In genomic region chr12:55931317-55931779, GRCh38 we compare ENCODE assay signal across 6 cellular contexts. TPM values are rescaled to one million over a fixed set of nuclear protein-coding genes. Genes with fewer than 3 reads are reported as not detected.
DNase-seq lines count a peak whose midpoint lies in the region; ATAC-seq and TF ChIP-seq lines count a peak whose summit lies in the region.

No MANE protein-coding gene starts in this region.

- H4K20me1 ChIP-seq in Karpas-422 (ENCODE audit: insufficient read depth, low read depth, low read length), result no peaks in the 10 kb centered on the region; the same call in 1 of the 2 replicates

- H3K79me2 ChIP-seq in Karpas-422 (ENCODE audit: low read length), result peaks cover 37% of the 10 kb centered on the region

- peaks cover 50% of the 10 kb centered on the region for H3K4me1 ChIP-seq in Karpas-422 (ENCODE audit: low read length)
- H3K4me1 ChIP-seq in psoas muscle, result peaks cover 19% of the 10 kb centered on the region

- H3K4me2 ChIP-seq in Karpas-422 (ENCODE audit: low read depth, low read length, poor library complexity, severe bottlenecking), result peak overlapping the region; percentile 99

- intact Hi-C loops in psoas muscle (cut with DNase I), result loop anchor here (5.0 to 10.0 kb wide), 2 partner anchors 36 to 267 kb away; partner anchors contain the start of genes CDK2 (in 2 of the 2) and PMEL (in 2 of the 2)

- H3K9ac ChIP-seq in Karpas-422 (ENCODE audit: low read length), result peak overlapping the region; percentile 92

- no peaks in the 10 kb centered on the region for H3K9me3 ChIP-seq in Karpas-422 (ENCODE audit: low read length)
- H3K9me3 ChIP-seq in psoas muscle, result no peaks in the 10 kb centered on the region

- DNase-seq in Karpas-422 (peak; percentile 59), coronary artery (ENCODE audit: low spot score) (peak; percentile 78), psoas muscle (peak in 1 of 2 donors; percentile 53), NCI-H2081 treated with DMSO at 0.1 percent for 48 hours (lab: John Stamatoyannopoulos, UW) (no peak)
- no peak for DNase-seq in stimulated activated naive CD4-positive, alpha-beta T cell (lab: John Stamatoyannopoulos, UW)

- no peak for TF ChIP-seq CTCF in coronary artery (IDR thresholded peaks at IDR 0.05)
- no peak for TF ChIP-seq CTCF in psoas muscle (IDR thresholded peaks at IDR 0.05)

- H3K9me2 ChIP-seq in Karpas-422 (replicated peaks; ENCODE audit: insufficient read depth, low read length), result no peaks in the 10 kb centered on the region

- peak overlapping the region; percentile 47; the same call in 1 of the 2 replicates for H2AFZ ChIP-seq in Karpas-422 (ENCODE audit: low read length)

- peak overlapping the region; percentile 94 for H3K4me3 ChIP-seq in Karpas-422 (ENCODE audit: low read length)
- H3K4me3 ChIP-seq in coronary artery, result peak overlapping the region; percentile 87
- peak overlapping the region; percentile 77 for H3K4me3 ChIP-seq in psoas muscle

- no peak for ATAC-seq in psoas muscle
- no peak for ATAC-seq in GM21515 (IDR thresholded peaks at IDR 0.05; ENCODE audit: unreplicated experiment)

- H3K27me3 ChIP-seq in Karpas-422 (ENCODE audit: low read length) (no peaks in the 10 kb centered on the region), psoas muscle (ENCODE audit: insufficient read depth in 3 of 3, low read length in 2 of 3) (peaks cover 0 to 21% (median 3%) of the 10 kb centered on the region in 3 donors)

- 12 to 14% (median 14%) methylated on average over 10 of the region's 10 CpGs for WGBS in psoas muscle, 3 donors

- H3K36me3 ChIP-seq in Karpas-422 (ENCODE audit: insufficient read depth, low read length), result no peaks in the 10 kb centered on the region
- H3K36me3 ChIP-seq in psoas muscle (ENCODE audit: insufficient read depth in 1 of 2, low read depth in 1 of 2), result no peaks in the 10 kb centered on the region

- H3K27ac ChIP-seq in Karpas-422 (ENCODE audit: low read length) (peak overlapping the region; percentile 96), coronary artery (peak overlapping the region; percentile 81 to 87), psoas muscle (peak overlapping the region; percentile 43)

RNA-seq across cellular contexts. Expression of gene DGKA, which starts 0.4 kb away (rescaled TPM):
- 70.4 and 88.5 TPM in 2 replicates for total RNA-seq in Karpas-422 (2014; rRNA removed; shearing (Covaris generic); ENCODE audit: low replicate concordance)
- total RNA-seq in psoas muscle, result 1 to 10 TPM; 4.3 to 5.4 (median 4.9) TPM
- 1 to 10 TPM; 2.0 to 2.6 (median 2.0) TPM for polyA plus RNA-seq in psoas muscle

RNA-seq across cellular contexts. Expression of gene PYM1, which starts 3.7 kb away (rescaled TPM):
- total RNA-seq in Karpas-422 (2014; rRNA removed; shearing (Covaris generic); ENCODE audit: low replicate concordance), result 58.9 and 63.8 TPM in 2 replicates
- 10 to 100 TPM; 14.6 to 20.6 (median 18.0) TPM for total RNA-seq in psoas muscle
- polyA plus RNA-seq in psoas muscle, result 10 to 100 TPM; 19.0 to 39.8 (median 26.1) TPM

RNA-seq across cellular contexts. Expression of gene PMEL, which starts 34.5 kb away (rescaled TPM):
- total RNA-seq in Karpas-422 (2014; rRNA removed; shearing (Covaris generic); ENCODE audit: low replicate concordance), result 8.8 and 9.7 TPM in 2 replicates
- under 1 TPM in 1 of 4 donors, not detected in 3; 0.37 TPM for total RNA-seq in psoas muscle
- polyA plus RNA-seq in psoas muscle, result under 1 TPM; 0.14 to 0.23 (median 0.20) TPM

RNA-seq across cellular contexts. Expression of gene CDK2, which starts 35.3 kb away (rescaled TPM):
- 35.3 and 49.9 TPM in 2 replicates for total RNA-seq in Karpas-422 (2014; rRNA removed; shearing (Covaris generic); ENCODE audit: low replicate concordance)
- 10 to 100 TPM in 1 of 4 donors, 1 to 10 TPM in 3; 6.3 to 12.0 (median 7.9) TPM for total RNA-seq in psoas muscle
- 10 to 100 TPM in 2 of 3 donors, 1 to 10 TPM in 1; 5.1 to 13.9 (median 10.2) TPM for polyA plus RNA-seq in psoas muscle

RNA-seq across cellular contexts. Expression of gene RAB5B, which starts 42.5 kb away (rescaled TPM):
- 43.8 and 62.4 TPM in 2 replicates for total RNA-seq in Karpas-422 (2014; rRNA removed; shearing (Covaris generic); ENCODE audit: low replicate concordance)
- 100 to 1,000 TPM in 2 of 4 donors, 10 to 100 TPM in 2; 92.8 to 107 (median 103) TPM for total RNA-seq in psoas muscle
- 10 to 100 TPM; 36.8 to 83.6 (median 52.1) TPM for polyA plus RNA-seq in psoas muscle

Comparison
In these comparisons a context has a peak if more than half of its experiments do, and no peak if none do; other contexts are left out.
1. DNase-seq: peak in Karpas-422 (single experiment) and coronary artery (single experiment); none in stimulated activated naive CD4-positive, alpha-beta T cell (0 of 6) and NCI-H2081 treated with DMSO at 0.1 percent for 48 hours (single experiment).
2. H3K27ac ChIP-seq: peak in every context shown above with its lines; median percentile 96 in Karpas-422; 84 in coronary artery; 43 in psoas muscle.
3. RNA of gene DGKA, which starts 0.4 kb away (total RNA-seq): 70.4 to 88.5 TPM in Karpas-422; 4.3 to 5.4 TPM in psoas muscle; every median in the first group is over 10 times any median in the second.
4. Peak in every context shown above with its lines, with median percentiles within 50 percentile points of each other: H3K4me3 ChIP-seq.